In the genomic region with DNA sequence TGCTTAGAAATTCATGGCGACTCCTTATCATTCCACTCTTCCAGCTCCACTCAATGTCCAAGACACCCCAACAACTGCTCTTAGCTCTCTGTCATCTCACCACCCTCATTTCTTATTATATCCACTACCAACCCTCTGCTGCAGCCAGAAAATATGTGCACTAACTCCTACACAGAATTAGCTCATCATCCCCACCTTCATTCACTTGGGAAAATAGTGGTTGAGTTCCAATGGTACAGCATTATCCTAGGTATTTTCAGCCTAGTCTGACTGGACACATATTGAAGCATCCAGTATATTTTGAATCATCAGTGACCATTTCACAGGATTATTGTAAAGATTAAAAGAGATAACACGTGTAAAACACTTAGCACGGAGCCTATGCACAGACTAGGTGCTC, we compare ENCODE assay signal across 35 cellular contexts. TPM values are rescaled to one million over a fixed set of nuclear protein-coding genes. Genes with fewer than 3 reads are reported as not detected.
"Had no signal": no experiment of that assay in that cellular context is flagged by ENCODE, and none has a peak within 500 bp of the region (broad histone marks: within the 10 kb centered on the region; RNA-seq: fewer than 3 reads in every experiment).

No MANE protein-coding gene starts in this region.

- H3K36me3 ChIP-seq: ascending aorta, breast epithelium, MG63 had no signal

- H3K27ac Mint-ChIP-seq: activated CD4-positive, alpha-beta T cell treated with anti-CD3 and anti-CD28 coated beads, Interleukin-2, amount 10 ng/mL, durations not matched to agents 24 days and 14 days; activated CD8-positive, alpha-beta T cell treated with anti-CD3 and anti-CD28 coated beads for 36 hours; activated naive CD4-positive, alpha-beta T cell treated with anti-CD3 and anti-CD28 coated beads, Interleukin-2, amount 50 U/mL, for 24 hours; activated naive CD8-positive, alpha-beta T cell treated with anti-CD3 and anti-CD28 coated beads, Interleukin-2, amount 10 ng/mL, durations not matched to agents 7 days and 5 days; activated T-cell treated with anti-CD3 and anti-CD28 coated beads, Interleukin-2, amount 50 U/mL, for 72 hours; activated T-helper 17 cell treated with anti-CD3 and anti-CD28 coated beads, Interleukin-2, amount 50 U/mL, for 72 hours had no signal

- H3K27me3 Mint-ChIP-seq: activated CD8-positive, alpha-beta T cell treated with anti-CD3 and anti-CD28 coated beads for 36 hours; activated naive CD4-positive, alpha-beta T cell treated with anti-CD3 and anti-CD28 coated beads, Interleukin-2, amount 50 U/mL, for 24 hours; activated T-helper 17 cell treated with anti-CD3 and anti-CD28 coated beads, Interleukin-2, amount 50 U/mL, for 72 hours had no signal

- H3K4me1 Mint-ChIP-seq: activated CD4-positive, alpha-beta T cell treated with anti-CD3 and anti-CD28 coated beads, Interleukin-2, amount 10 ng/mL, durations not matched to agents 24 days and 14 days; activated naive CD4-positive, alpha-beta T cell treated with anti-CD3 and anti-CD28 coated beads, Interleukin-2, amount 50 U/mL, for 24 hours; activated naive CD8-positive, alpha-beta T cell treated with anti-CD3 and anti-CD28 coated beads, Interleukin-2, amount 10 ng/mL, durations not matched to agents 7 days and 5 days; activated T-helper 17 cell treated with anti-CD3 and anti-CD28 coated beads, Interleukin-2, amount 50 U/mL, for 72 hours had no signal

- H3K4me1 ChIP-seq: ascending aorta, body of pancreas, breast epithelium had no signal

- H3K27me3 ChIP-seq: ascending aorta, body of pancreas, breast epithelium, MG63 had no signal

- ATAC-seq: activated CD8-positive, alpha-beta T cell treated with anti-CD3 and anti-CD28 coated beads for 36 hours; activated T-cell treated with anti-CD3 and anti-CD28 coated beads, Interleukin-2, amount 50 U/mL, for 72 hours; activated T-helper 17 cell treated with anti-CD3 and anti-CD28 coated beads, Interleukin-2, amount 50 U/mL, for 72 hours; body of pancreas; Panc1; SK-N-SH treated with all-trans-retinoic acid at 6 μM for 48 hours had no signal

- DNase-seq: activated CD4-positive, alpha-beta T cell treated with anti-CD3 and anti-CD28 coated beads, Interleukin-2, amount 10 ng/mL, durations not matched to agents 24 days and 14 days; activated CD4-positive, alpha-beta T cell treated with anti-CD3 and anti-CD28 coated beads, Interleukin-2, amount 50 U/mL, for 4 hours; activated CD8-positive, alpha-beta T cell treated with anti-CD3 and anti-CD28 coated beads for 36 hours; activated gamma-delta T cell; activated naive CD4-positive, alpha-beta T cell treated with Interleukin-2 at 50 U/mL for 16 hours; activated naive CD8-positive, alpha-beta T cell treated with anti-CD3 and anti-CD28 coated beads, Interleukin-2, amount 10 ng/mL, durations not matched to agents 7 days and 5 days; activated T-cell treated with anti-CD3 and anti-CD28 coated beads, Interleukin-2, amount 50 U/mL, for 1 hour; activated T-cell treated with anti-CD3 and anti-CD28 coated beads, Interleukin-2, amount 50 U/mL, for 72 hours; amygdala; body of pancreas; Kasumi-1; MG63; NCI-H1092; NCI-H1436 treated with DMSO at 0.1 percent for 48 hours; NCI-H1694 treated with DMSO at 0.1 percent for 48 hours; NCI-H2029; NCI-H510A; NCI-H526; NCI-H748 treated with DMSO at 0.1 percent for 48 hours; NK-92 treated with Interleukin-12 subunit alpha and Interleukin-12 subunit beta, amount 100 ng/mL, for 24 hours; SIG-M5; SW 1271; T-helper 1 cell; T1000 had no signal

- H3K4me3 ChIP-seq: ascending aorta, body of pancreas, breast epithelium, MG63 had no signal

- H3K9me3 Mint-ChIP-seq: activated CD4-positive, alpha-beta T cell treated with anti-CD3 and anti-CD28 coated beads, Interleukin-2, amount 10 ng/mL, durations not matched to agents 24 days and 14 days; activated CD8-positive, alpha-beta T cell treated with anti-CD3 and anti-CD28 coated beads for 36 hours; activated naive CD4-positive, alpha-beta T cell treated with anti-CD3 and anti-CD28 coated beads, Interleukin-2, amount 50 U/mL, for 24 hours; activated naive CD8-positive, alpha-beta T cell treated with anti-CD3 and anti-CD28 coated beads, Interleukin-2, amount 10 ng/mL, durations not matched to agents 7 days and 5 days; activated T-cell treated with anti-CD3 and anti-CD28 coated beads, Interleukin-2, amount 50 U/mL, for 72 hours; activated T-helper 17 cell treated with anti-CD3 and anti-CD28 coated beads, Interleukin-2, amount 50 U/mL, for 72 hours had no signal

- H3K27ac ChIP-seq: ascending aorta, body of pancreas, breast epithelium had no signal

- H3K9me3 ChIP-seq: ascending aorta, body of pancreas, breast epithelium, MG63 had no signal

- H3K4me3 Mint-ChIP-seq: activated CD4-positive, alpha-beta T cell treated with anti-CD3 and anti-CD28 coated beads, Interleukin-2, amount 10 ng/mL, durations not matched to agents 24 days and 14 days; activated CD8-positive, alpha-beta T cell treated with anti-CD3 and anti-CD28 coated beads for 36 hours; activated naive CD4-positive, alpha-beta T cell treated with anti-CD3 and anti-CD28 coated beads, Interleukin-2, amount 50 U/mL, for 24 hours; activated naive CD8-positive, alpha-beta T cell treated with anti-CD3 and anti-CD28 coated beads, Interleukin-2, amount 10 ng/mL, durations not matched to agents 7 days and 5 days; activated T-cell treated with anti-CD3 and anti-CD28 coated beads, Interleukin-2, amount 50 U/mL, for 72 hours; activated T-helper 17 cell treated with anti-CD3 and anti-CD28 coated beads, Interleukin-2, amount 50 U/mL, for 72 hours had no signal

RNA-seq across cellular contexts. Expression of gene VSIG8, which starts 16.7 kb away (rescaled TPM):
- total RNA-seq: activated CD4-positive, alpha-beta T cell treated with anti-CD3 and anti-CD28 coated beads, Interleukin-2, amount 10 ng/mL, durations not matched to agents 24 days and 14 days; activated CD8-positive, alpha-beta memory T cell treated with anti-CD3 and anti-CD28 coated beads for 36 hours; activated CD8-positive, alpha-beta T cell treated with anti-CD3 and anti-CD28 coated beads for 36 hours; activated naive CD8-positive, alpha-beta T cell treated with anti-CD3 and anti-CD28 coated beads, Interleukin-2, amount 10 ng/mL, durations not matched to agents 7 days and 5 days; activated T-cell treated with anti-CD3 and anti-CD28 coated beads, Interleukin-2, amount 50 U/mL, for 72 hours; ascending aorta; body of pancreas; cardiac septum; RPMI7951; SK-MEL-5; T-helper 2 cell treated with Interferon-gamma antibody and Interleukin-4, amounts not matched to agents 100 ng/mL and 5 ng/mL, for 36 hours had no signal

RNA-seq across cellular contexts. Expression of gene CFAP45, which starts 20.8 kb away (rescaled TPM):
- total RNA-seq: ascending aorta, body of pancreas had no signal

RNA-seq across cellular contexts. Expression of gene SLAMF8, which starts 52.5 kb away (rescaled TPM):
- total RNA-seq: SK-MEL-5 had no signal
